Comparison of ENCODE assay signal across 1 cellular context in the genomic region with DNA sequence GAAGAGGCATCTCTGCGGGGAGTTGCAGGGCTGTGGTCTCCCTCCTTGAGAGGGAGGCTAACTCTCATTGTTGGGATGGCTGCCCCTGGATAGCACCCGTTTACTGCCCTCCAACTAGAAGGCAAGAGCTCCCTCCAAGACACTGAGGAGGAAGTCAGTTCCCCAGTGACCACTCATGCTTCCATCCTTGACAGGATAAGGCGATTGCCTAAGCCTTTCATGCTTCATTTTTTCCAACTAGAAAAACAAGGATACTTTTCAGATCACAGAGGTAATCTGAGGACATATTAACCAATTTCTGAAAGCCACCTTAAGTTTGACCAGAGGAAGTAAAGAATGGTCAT.
TF ChIP-seq lines count a peak whose summit lies in the region.

No MANE protein-coding gene starts in this region.

TF ChIP-seq in WTC11, 78 proteins besides CTCF, POLR2A, EP300 and RAD21 (continued from another document):
- no peak for TF ChIP-seq ERG (CRISPR knock-in tag; IDR thresholded peaks at IDR 0.05)
- TF ChIP-seq, protein P1, sequence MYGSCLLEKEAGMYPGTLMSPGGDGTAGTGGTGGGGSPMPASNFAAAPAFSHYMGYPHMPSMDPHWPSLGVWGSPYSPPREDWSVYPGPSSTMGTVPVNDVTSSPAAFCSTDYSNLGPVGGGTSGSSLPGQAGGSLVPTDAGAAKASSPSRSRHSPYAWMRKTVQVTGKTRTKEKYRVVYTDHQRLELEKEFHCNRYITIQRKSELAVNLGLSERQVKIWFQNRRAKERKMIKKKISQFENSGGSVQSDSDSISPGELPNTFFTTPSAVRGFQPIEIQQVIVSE (CRISPR knock-in tag; IDR thresholded peaks at IDR 0.05; ENCODE audit: borderline replicate concordance): no peak
- TF ChIP-seq TEAD1 (CRISPR knock-in tag; IDR thresholded peaks at IDR 0.05): no peak
